Comparison of ENCODE assay signal across 9 cellular contexts in the genomic region with DNA sequence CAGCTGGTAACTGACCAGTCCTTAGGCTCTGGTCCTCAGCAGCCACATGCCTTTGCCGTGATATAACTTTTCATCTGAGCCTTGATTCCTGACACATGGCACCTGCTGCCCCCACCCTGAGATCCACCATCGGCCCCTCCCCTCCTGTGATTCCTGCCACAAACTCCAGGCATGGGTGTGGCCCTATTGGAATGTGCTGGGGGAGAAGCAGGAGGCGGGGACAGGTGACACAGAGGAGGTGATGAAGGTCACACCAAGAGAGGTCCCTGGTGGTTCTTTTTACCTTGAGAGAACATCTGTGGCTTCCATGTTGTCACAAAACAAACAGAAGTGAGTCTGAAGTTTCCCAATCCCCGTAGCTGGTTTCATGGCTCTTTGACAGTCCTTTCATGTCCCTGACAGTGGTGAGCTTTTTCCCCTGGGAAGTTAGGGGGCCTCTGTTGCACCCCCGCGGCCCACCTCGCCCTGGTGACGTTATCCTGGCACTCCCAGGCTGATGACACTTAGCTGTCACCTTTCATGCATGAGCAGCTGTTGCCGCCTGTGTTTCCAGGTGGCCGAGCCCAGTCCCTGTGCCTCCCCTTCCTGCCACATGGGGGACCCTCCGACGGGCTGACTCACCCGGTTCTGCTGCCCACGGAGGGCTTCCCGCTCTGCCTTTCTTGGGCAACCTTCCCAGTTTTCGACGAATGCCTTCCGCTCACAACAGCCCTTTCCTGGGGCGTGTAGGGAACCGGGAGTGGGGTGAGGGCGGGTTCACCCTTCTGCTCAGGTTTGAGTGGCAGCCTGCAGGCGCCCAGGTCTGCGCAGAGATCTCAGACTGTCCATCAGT.
DNase-seq lines count a peak whose midpoint lies in the region; ATAC-seq, FAIRE-seq and TF ChIP-seq lines count a peak whose summit lies in the region.
"Had no signal": no experiment of that assay in that cellular context is flagged by ENCODE, and none has a peak within 500 bp of the region (broad histone marks: within the 10 kb centered on the region; RNA-seq: fewer than 3 reads in every experiment).

No MANE protein-coding gene starts in this region.

- no peak overlapping the region for H3K4me3 ChIP-seq in GM12865 (ENCODE audit: low read depth, low read length)

- peaks cover 8% of the 10 kb centered on the region for H3K4me1 Mint-ChIP-seq in neural crest cell

- peak overlapping the region; percentile 67 for H3K27ac Mint-ChIP-seq in neural crest cell (ENCODE audit: unreplicated experiment)
- H3K27ac Mint-ChIP-seq: activated naive CD4-positive, alpha-beta T cell treated with anti-CD3 and anti-CD28 coated beads, Interleukin-2, amount 50 U/mL, for 72 hours had no signal

- H3K9me3 Mint-ChIP-seq in neural crest cell: peaks cover 20% of the 10 kb centered on the region

- TF ChIP-seq POLR2A in H54 (IDR thresholded peaks at IDR 0.05; ENCODE audit: low read depth, low read length): no peak

- TF ChIP-seq CTCF in GM12865 (IDR thresholded peaks at IDR 0.05; ENCODE audit: insufficient read depth, low read depth, low read length, missing control alignments): peak; percentile 7
- peak; percentile 58 for TF ChIP-seq CTCF in neural crest cell (conservative IDR thresholded peaks at IDR 0.05)

- no peak overlapping the region for H3K4me3 Mint-ChIP-seq in neural crest cell

- peaks cover 34% of the 10 kb centered on the region for H3K27me3 Mint-ChIP-seq in neural crest cell (ENCODE audit: low read depth)

- ATAC-seq in HG03460 (IDR thresholded peaks at IDR 0.05; ENCODE audit: unreplicated experiment): no peak
- ATAC-seq: activated naive CD4-positive, alpha-beta T cell treated with anti-CD3 and anti-CD28 coated beads, Interleukin-2, amount 50 U/mL, for 72 hours had no signal

- DNase-seq in GM12865 (ENCODE audit: low read depth) (no peak), NCI-H2171 (lab: John Stamatoyannopoulos, UW) (peak; percentile 83), dermis blood vessel endothelial cell (peak; percentile 77), neural crest cell (ENCODE audit: low read depth, low spot score) (peak; percentile 42), pons (ENCODE audit: low spot score) (no peak), H54 (ENCODE audit: insufficient read length, low spot score) (no peak)
- DNase-seq in activated naive CD4-positive, alpha-beta T cell (lab: John Stamatoyannopoulos, UW): no peak

- peaks cover 13% of the 10 kb centered on the region for H3K36me3 Mint-ChIP-seq in neural crest cell (ENCODE audit: low read depth)

- FAIRE-seq in H54 (lab: Jason Lieb, UNC): no peak

Comparison
In these comparisons a context has a peak if more than half of its experiments do, and no peak if none do; other contexts are left out.
1. DNase-seq: peak in NCI-H2171 (single experiment), dermis blood vessel endothelial cell (single experiment) and neural crest cell (single experiment); none in GM12865 (single experiment), pons (single experiment), activated naive CD4-positive, alpha-beta T cell (0 of 4) and H54 (single experiment).